ENCODE assay signal across 8 cellular contexts in genomic region chr12:69360348-69360672, GRCh38. TPM values are rescaled to one million over a fixed set of nuclear protein-coding genes. Genes with fewer than 3 reads are reported as not detected.
DNase-seq lines count a peak whose midpoint lies in the region; ATAC-seq and TF ChIP-seq lines count a peak whose summit lies in the region.

No MANE protein-coding gene starts in this region.

- peak overlapping the region; percentile 35 to 91 (median 70) for H3K4me3 ChIP-seq in adrenal gland
- H3K4me3 ChIP-seq in kidney epithelial cell (ENCODE audit: low read depth, low read length), result peak overlapping the region; percentile 79
- H3K4me3 ChIP-seq in suprapubic skin, result peak overlapping the region; percentile 69

- no peak for DNase-seq in activated CD4-positive, alpha-beta T cell treated with anti-CD3 and anti-CD28 coated beads for 36 hours
- DNase-seq in activated CD4-positive, alpha-beta T cell treated with anti-CD3 and anti-CD28 coated beads for 48 hours, result no peak
- DNase-seq in adrenal gland, result no peak
- no peak for DNase-seq in kidney epithelial cell (ENCODE audit: low read depth)
- DNase-seq in suprapubic skin (ENCODE audit: low spot score in 2 of 2), result no peak
- DNase-seq in GM10266 (ENCODE audit: extremely low spot score), result no peak

- CTCF ChIA-PET in activated CD4-positive, alpha-beta T cell treated with anti-CD3 and anti-CD28 coated beads for 36 hours (lab: Charles Lee), result interaction anchor here (0.6 to 1.3 kb wide), 4 partner anchors 11 to 279 kb away, joined by 3 to 4 read pairs (median 4); no protein-coding TSS in a partner anchor

- POLR2A ChIA-PET in activated CD4-positive, alpha-beta T cell treated with anti-CD3 and anti-CD28 coated beads for 36 hours (lab: Charles Lee), result interaction anchor here (0.7 to 0.9 kb wide), 2 partner anchors 225 to 378 kb away, joined by 3 to 4 read pairs; partner anchors contain the start of gene CCT2

- intact Hi-C loops in activated CD4-positive, alpha-beta T cell treated with anti-CD3 and anti-CD28 coated beads for 36 hours (cut with DNase I, micrococcal nuclease), result loop anchor here (1.0 to 2.0 kb wide), 5 partner anchors 110 to 378 kb away; partner anchors contain the start of genes CCT2 (in 2 of the 2), FRS2 (in 2 of the 2) and RAB3IP (in 1 of the 2)
- intact Hi-C loops in adrenal gland (cut with DNase I), result no loop called here

- no peaks in the 10 kb centered on the region for H3K9me3 Mint-ChIP-seq in activated CD4-positive, alpha-beta T cell treated with anti-CD3 and anti-CD28 coated beads for 36 hours (ENCODE audit: low read depth)

- H3K27me3 Mint-ChIP-seq in activated CD4-positive, alpha-beta T cell treated with anti-CD3 and anti-CD28 coated beads for 36 hours, result no peaks in the 10 kb centered on the region

- peaks cover 21% of the 10 kb centered on the region for H3K36me3 Mint-ChIP-seq in activated CD4-positive, alpha-beta T cell treated with anti-CD3 and anti-CD28 coated beads for 36 hours (ENCODE audit: low read depth)

- TF ChIP-seq POLR2A in adrenal gland (IDR thresholded peaks at IDR 0.05), result no peak
- no peak for TF ChIP-seq POLR2A in suprapubic skin (IDR thresholded peaks at IDR 0.05)

- peaks cover 29% of the 10 kb centered on the region for H3K4me1 Mint-ChIP-seq in activated CD4-positive, alpha-beta T cell treated with anti-CD3 and anti-CD28 coated beads for 36 hours

- peak overlapping the region; percentile 91 for H3K4me3 Mint-ChIP-seq in activated CD4-positive, alpha-beta T cell treated with anti-CD3 and anti-CD28 coated beads for 36 hours

- no peak for TF ChIP-seq CTCF in adrenal gland (IDR thresholded peaks at IDR 0.05)
- TF ChIP-seq CTCF in kidney epithelial cell (IDR thresholded peaks at IDR 0.05; ENCODE audit: insufficient read depth, low read length, poor library complexity, severe bottlenecking), result no peak
- no peak for TF ChIP-seq CTCF in suprapubic skin (IDR thresholded peaks at IDR 0.05)
- no peak for TF ChIP-seq CTCF in GM10266 (IDR thresholded peaks at IDR 0.05; ENCODE audit: control insufficient read depth, insufficient read depth, low read depth, missing control alignments)

- H3K27ac Mint-ChIP-seq in activated CD4-positive, alpha-beta T cell treated with anti-CD3 and anti-CD28 coated beads for 36 hours, result peak overlapping the region; percentile 97

- H3K9me3 ChIP-seq in adrenal gland (replicated peaks in 1 of 3) (no peaks in the 10 kb centered on the region), suprapubic skin (no peaks in the 10 kb centered on the region)

- H3K36me3 ChIP-seq in adrenal gland (replicated peaks in 1 of 2) (peaks cover 0 to 5% of the 10 kb centered on the region in 2 donors), kidney epithelial cell (ENCODE audit: control insufficient read depth, insufficient read depth, low read length) (no peaks in the 10 kb centered on the region), suprapubic skin (no peaks in the 10 kb centered on the region)

- H3K27ac ChIP-seq in adrenal gland (peak overlapping the region in 4 of 5 donors; percentile 92 to 98 (median 94)), suprapubic skin (peak overlapping the region; percentile 90)

- WGBS in adrenal gland, 4 donors, result 5 to 8% (median 6%) methylated on average over 10 of the region's 10 CpGs
- 9% methylated on average over 10 of the region's 10 CpGs for WGBS in suprapubic skin

- peaks cover 7 to 19% of the 10 kb centered on the region in 2 donors for H3K4me1 ChIP-seq in adrenal gland (replicated peaks in 1 of 2)
- peaks cover 20% of the 10 kb centered on the region for H3K4me1 ChIP-seq in suprapubic skin

- H3K27me3 ChIP-seq in adrenal gland (no peaks in the 10 kb centered on the region), kidney epithelial cell (ENCODE audit: control insufficient read depth, insufficient read depth, low read length) (no peaks in the 10 kb centered on the region), suprapubic skin (no peaks in the 10 kb centered on the region)

- no peak for ATAC-seq in activated CD4-positive, alpha-beta T cell treated with anti-CD3 and anti-CD28 coated beads for 36 hours
- ATAC-seq in HG02678 (IDR thresholded peaks at IDR 0.05; ENCODE audit: unreplicated experiment), result no peak
- ATAC-seq in HG03571 (IDR thresholded peaks at IDR 0.05; ENCODE audit: unreplicated experiment), result no peak

- TF ChIP-seq EP300 in suprapubic skin (IDR thresholded peaks at IDR 0.05), result no peak

RNA-seq across cellular contexts. Expression of gene YEATS4, which starts 0.8 kb away (rescaled TPM):
- 10 to 100 TPM; 55.4 to 59.8 TPM for total RNA-seq in activated CD4-positive, alpha-beta T cell treated with anti-CD3 and anti-CD28 coated beads for 36 hours
- 10 to 100 TPM in 7 of 8 donors, 1 to 10 TPM in 1; 5.6 to 57.9 (median 21.5) TPM for total RNA-seq in adrenal gland
- polyA plus RNA-seq in adrenal gland, result 10 to 100 TPM in 1 of 3 donors, 1 to 10 TPM in 2; 7.2 to 13.5 (median 9.3) TPM
- total RNA-seq in kidney epithelial cell, result 24.9 and 55.6 TPM in 2 replicates
- 10 to 100 TPM; 12.4 to 19.5 (median 14.2) TPM for total RNA-seq in suprapubic skin

RNA-seq across cellular contexts. Expression of gene LYZ, which starts 12.1 kb away (rescaled TPM):
- not detected for total RNA-seq in activated CD4-positive, alpha-beta T cell treated with anti-CD3 and anti-CD28 coated beads for 36 hours
- total RNA-seq in adrenal gland (10 to 100 TPM in 7 of 8 donors, 1 to 10 TPM in 1; 8.2 to 98.5 (median 39.5) TPM), kidney epithelial cell (0.07 and 0.08 TPM in 2 replicates), suprapubic skin (10 to 100 TPM in 1 of 4 donors, 1 to 10 TPM in 3; 2.5 to 18.7 (median 6.1) TPM)
- 10 to 100 TPM; 11.3 to 30.0 (median 25.6) TPM for polyA plus RNA-seq in adrenal gland

Comparison
In these comparisons a context has a peak if more than half of its experiments do, and no peak if none do; other contexts are left out.
1. intact Hi-C loops: an anchor here in activated CD4-positive, alpha-beta T cell treated with anti-CD3 and anti-CD28 coated beads for 36 hours (1.0 to 2.0 kb wide); none called in adrenal gland.